In genomic region chr3:21892104-21892503, GRCh38 we compare ENCODE assay signal across 32 cellular contexts.
A peak's percentile ranks its signal among the peaks of the same experiment; 100 is the strongest.
DNase-seq lines count a peak whose midpoint lies in the region; ATAC-seq, FAIRE-seq and TF ChIP-seq lines count a peak whose summit lies in the region.
"Had no signal": no experiment of that assay in that cellular context is flagged by ENCODE, and none has a peak within 500 bp of the region (broad histone marks: within the 10 kb centered on the region; RNA-seq: fewer than 3 reads in every experiment).

No MANE protein-coding gene starts in this region.

- no peak for ATAC-seq in HepG2
- ATAC-seq in right lobe of liver, result no peak
- ATAC-seq in A549, result no peak
- no peak for ATAC-seq in IMR-90 (ENCODE audit: low read depth)
- no peak for ATAC-seq in HG02840 (IDR thresholded peaks at IDR 0.05; ENCODE audit: low FRiP score, unreplicated experiment)
- ATAC-seq: CD8-positive, alpha-beta T cell had no signal

- H3K79me2 ChIP-seq in HepG2 (ENCODE audit: insufficient read depth, low read length), result no peaks in the 10 kb centered on the region

- no peak for TF ChIP-seq POLR2A in HepG2 (IDR thresholded peaks at IDR 0.05; ENCODE audit: insufficient read depth in 1 of 2, low read depth in 2 of 2, low read length in 2 of 2)
- no peak for TF ChIP-seq POLR2A in right lobe of liver (IDR thresholded peaks at IDR 0.05)
- no peak for TF ChIP-seq POLR2A in A549 (IDR thresholded peaks at IDR 0.05; ENCODE audit: low read length)
- TF ChIP-seq POLR2A in IMR-90 (IDR thresholded peaks at IDR 0.05; ENCODE audit: low read depth, low read length), result no peak

- no peak overlapping the region for H2BK5ac ChIP-seq in IMR-90 (ENCODE audit: low read depth, low read length, poor library complexity, severe bottlenecking)

- CTCF ChIA-PET in HepG2 (lab: Yijun Ruan, JAX; ENCODE audit: low intra/inter-chr PET ratio, low total read pairs), result no interaction called here
- CTCF ChIA-PET in A549 (lab: Yijun Ruan, JAX), result no interaction called here
- CTCF ChIA-PET in IMR-90 (lab: Yijun Ruan, JAX), result no interaction called here

- in situ Hi-C loops in HepG2 (cut with HindIII; ENCODE audit: extremely low pct_ligation_motif_present, low pct_unique_long_range_greater_than_20kb) (loop anchor here (25.0 kb wide), 1 partner anchor 1655 kb away; no protein-coding TSS in a partner anchor), IMR-90 (cut with MboI; ENCODE audit: low sequenced_read_pairs) (loop anchor here (25.0 kb wide), 2 partner anchors 1380 to 1555 kb away; no protein-coding TSS in a partner anchor)

- 0% methylated on average over 2 of the region's 2 CpGs for WGBS in HepG2 (ENCODE audit: low lambda C conversion rate)
- 60% methylated on average over 2 of the region's 2 CpGs for WGBS in right lobe of liver (ENCODE audit: insufficient coverage, low coverage, low lambda C conversion rate, missing lambda C conversion rate)
- WGBS in A549 (ENCODE audit: missing lambda C conversion rate), result 18% methylated on average over 2 of the region's 2 CpGs
- no CpG with 5 or more reads among the region's 2 CpGs for WGBS in IMR-90 (ENCODE audit: extremely low coverage in 2 of 2, insufficient read length in 1 of 2), 2 experiments

- no peak overlapping the region for H2AK5ac ChIP-seq in IMR-90 (ENCODE audit: low read depth, low read length)

- BruUV-seq in HepG2 (replicated peaks; lab: Mats Ljungman, UMichigan), result no TSS peak
- BruUV-seq in IMR-90 (replicated peaks; lab: Mats Ljungman, UMichigan), result no TSS peak

- no peak overlapping the region for H3K23ac ChIP-seq in IMR-90 (ENCODE audit: low read depth, low read length)

- H3K56ac ChIP-seq in IMR-90 (ENCODE audit: extremely low read depth, insufficient read depth, low read length), result no peak overlapping the region

- H3K4me2 ChIP-seq in HepG2 (ENCODE audit: low read depth, low read length) (no peak overlapping the region), A549 (no peak overlapping the region), IMR-90 (ENCODE audit: low read depth, low read length) (no peak overlapping the region)
- H3K4me2 ChIP-seq: BLaER1; BLaER1 treated with 17β-estradiol and CSF1 and Interleukin-3, amounts not matched to agents 10 nM and 100 nM had no signal

- H3K14ac ChIP-seq in IMR-90 (replicated peaks; ENCODE audit: low read depth, low read length), result no peak overlapping the region

- H3K4me3 ChIP-seq in HepG2 (replicated peaks in 1 of 3; ENCODE audit: insufficient read depth in 1 of 3, low read depth in 2 of 3, low read length in 3 of 3) (no peak overlapping the region), right lobe of liver (no peak overlapping the region), A549 (no peak overlapping the region), IMR-90 (ENCODE audit: insufficient read depth, low read depth, low read length) (no peak overlapping the region)
- H3K4me3 ChIP-seq: BLaER1; BLaER1 treated with 17β-estradiol and CSF1 and Interleukin-3, amounts not matched to agents 10 nM and 100 nM had no signal

- no peak overlapping the region for H4K91ac ChIP-seq in IMR-90 (ENCODE audit: insufficient read depth, low read depth, low read length)

- TF ChIP-seq CTCF in HepG2 (CRISPR knock-in tag; IDR thresholded peaks at IDR 0.05) (no peak), right lobe of liver (IDR thresholded peaks at IDR 0.05) (no peak), A549 (IDR thresholded peaks at IDR 0.05) (no peak), IMR-90 (conservative IDR thresholded peaks at IDR 0.05; ENCODE audit: low read depth, low read length) (no peak)

- intact Hi-C loops in HepG2 (cut with micrococcal nuclease; ENCODE audit: unreplicated experiment), result loop anchor here (2.0 kb wide), 1 partner anchor 1381 kb away; no protein-coding TSS in a partner anchor
- intact Hi-C loops in right lobe of liver (cut with DNase I), result no loop called here
- intact Hi-C loops in IMR-90 (cut with micrococcal nuclease), result loop anchor here (10.0 kb wide), 1 partner anchor 1667 kb away; no protein-coding TSS in a partner anchor

- no peak overlapping the region for H3K4ac ChIP-seq in IMR-90 (ENCODE audit: low read depth, low read length)

- H3K4me1 ChIP-seq in HepG2 (ENCODE audit: insufficient read depth, low read length) (no peaks in the 10 kb centered on the region), right lobe of liver (no peaks in the 10 kb centered on the region), A549 (no peaks in the 10 kb centered on the region), IMR-90 (ENCODE audit: control insufficient read depth, insufficient read depth, low read length) (no peaks in the 10 kb centered on the region)
- H3K4me1 ChIP-seq: BE2C; BLaER1; BLaER1 treated with 17β-estradiol and CSF1 and Interleukin-3, amounts not matched to agents 10 nM and 100 nM; Caco-2 had no signal

- FAIRE-seq in HepG2 (lab: Jason Lieb, UNC) (no peak), A549 (lab: Jason Lieb, UNC) (no peak)
- FAIRE-seq: A204.1, D721Med had no signal

- H3K36me3 ChIP-seq in HepG2 (replicated peaks in 1 of 2; ENCODE audit: control insufficient read depth in 1 of 2, insufficient read depth in 2 of 2, low read length in 2 of 2) (no peaks in the 10 kb centered on the region), right lobe of liver (no peaks in the 10 kb centered on the region), IMR-90 (ENCODE audit: control insufficient read depth, insufficient read depth, low read length) (no peaks in the 10 kb centered on the region)
- H3K36me3 ChIP-seq: BE2C; BLaER1; BLaER1 treated with 17β-estradiol and CSF1 and Interleukin-3, amounts not matched to agents 10 nM and 100 nM had no signal

- H3K9ac ChIP-seq in HepG2 (ENCODE audit: insufficient read depth, low read depth, low read length), result no peak overlapping the region
- H3K9ac ChIP-seq in IMR-90 (ENCODE audit: low read depth, low read length), result no peak overlapping the region
- H3K9ac ChIP-seq: BLaER1; BLaER1 treated with 17β-estradiol and CSF1 and Interleukin-3, amounts not matched to agents 10 nM and 100 nM had no signal

- no peak overlapping the region for H2BK120ac ChIP-seq in IMR-90 (ENCODE audit: low read depth, low read length)

- no peak overlapping the region for H2BK15ac ChIP-seq in IMR-90 (ENCODE audit: low read depth, low read length)

- H3K79me1 ChIP-seq in IMR-90 (ENCODE audit: low read depth in 1 of 2, low read length in 2 of 2), result no peaks in the 10 kb centered on the region

- DNase-seq in HepG2 (ENCODE audit: low spot score) (no peak), right lobe of liver (no peak), A549 (ENCODE audit: low read depth in 1 of 2, low spot score in 1 of 2) (no peak), IMR-90 (no peak), germinal center (ENCODE audit: low spot score) (no peak)
- DNase-seq: 8988T; ACHN; AML-193; BE2C; C1 segment of cervical spinal cord; Caco-2; Calu3; CD4-positive, alpha-beta memory T cell; CD4-positive, alpha-beta T cell; CD4-positive, CD25-positive, alpha-beta regulatory T cell; CD8-positive, alpha-beta memory T cell; CD8-positive, alpha-beta T cell; COR-L47; DMS 273 treated with DMSO at 0.1 percent for 48 hours; DMS153; DMS53; DMS79; DMS79 treated with DMSO at 0.1 percent for 48 hours; DND-41; EL had no signal

- H3K9me3 ChIP-seq in HepG2 (ENCODE audit: low read length), result no peaks in the 10 kb centered on the region
- H3K9me3 ChIP-seq in right lobe of liver, result no peaks in the 10 kb centered on the region
- H3K9me3 ChIP-seq in A549, result no peaks in the 10 kb centered on the region
- no peaks in the 10 kb centered on the region for H3K9me3 ChIP-seq in IMR-90 (ENCODE audit: control insufficient read depth, insufficient read depth, low read length)
- H3K9me3 ChIP-seq: BE2C; BLaER1; BLaER1 treated with 17β-estradiol and CSF1 and Interleukin-3, amounts not matched to agents 10 nM and 100 nM; Caco-2 had no signal

- H4K5ac ChIP-seq in IMR-90 (ENCODE audit: low read depth, low read length), result no peak overlapping the region

- no peak overlapping the region for H2BK20ac ChIP-seq in IMR-90 (ENCODE audit: low read depth, low read length)

- no peak for TF ChIP-seq EP300 in HepG2 (IDR thresholded peaks at IDR 0.05; ENCODE audit: low read depth in 2 of 2, low read length in 2 of 2)
- no peak for TF ChIP-seq EP300 in HepG2 (CRISPR knock-in tag; IDR thresholded peaks at IDR 0.05; ENCODE audit: borderline replicate concordance)
- no peak for TF ChIP-seq EP300 in A549 (IDR thresholded peaks at IDR 0.05)

- H3K27ac ChIP-seq in HepG2 (ENCODE audit: extremely low read length, insufficient read depth, low read length) (no peak overlapping the region), right lobe of liver (no peak overlapping the region), A549 (no peak overlapping the region), IMR-90 (ENCODE audit: insufficient read depth, low read length) (no peak overlapping the region)
- H3K27ac ChIP-seq: 22Rv1; BLaER1; BLaER1 treated with 17β-estradiol and CSF1 and Interleukin-3, amounts not matched to agents 10 nM and 100 nM; C4-2B had no signal

- H3K27me3 ChIP-seq in HepG2 (ENCODE audit: control insufficient read depth in 1 of 2, insufficient read depth in 2 of 2, low read length in 2 of 2) (no peaks in the 10 kb centered on the region), right lobe of liver (no peaks in the 10 kb centered on the region), IMR-90 (ENCODE audit: control insufficient read depth, insufficient read depth, low read length) (no peaks in the 10 kb centered on the region)
- H3K27me3 ChIP-seq: BE2C; BLaER1; BLaER1 treated with 17β-estradiol and CSF1 and Interleukin-3, amounts not matched to agents 10 nM and 100 nM had no signal

- no peak overlapping the region for H3K18ac ChIP-seq in IMR-90 (ENCODE audit: low read depth, low read length)

- TF ChIP-seq RAD21 in HepG2 (CRISPR knock-in tag; IDR thresholded peaks at IDR 0.05) (no peak), A549 (conservative IDR thresholded peaks at IDR 0.05 in 1 of 2, IDR thresholded peaks at IDR 0.05 in 1 of 2) (no peak), IMR-90 (IDR thresholded peaks at IDR 0.05; ENCODE audit: low read length) (no peak)

- no peaks in the 10 kb centered on the region for H3K9me1 ChIP-seq in IMR-90 (ENCODE audit: insufficient read depth, low read length)

- POLR2A ChIA-PET in HepG2 (lab: Yijun Ruan, JAX), result no interaction called here
- POLR2A ChIA-PET in A549 (lab: Yijun Ruan, JAX), result no interaction called here
- POLR2A ChIA-PET in IMR-90 (lab: Charles Lee; ENCODE audit: unreplicated experiment), result no interaction called here

- no peak overlapping the region for H2AK9ac ChIP-seq in IMR-90 (replicated peaks; ENCODE audit: low read depth, low read length, poor library complexity)

- H2AFZ ChIP-seq in HepG2 (ENCODE audit: low read length) (no peak overlapping the region), IMR-90 (replicated peaks; ENCODE audit: low read length, poor library complexity) (no peak overlapping the region)

- dilution Hi-C loops in IMR-90 (cut with HindIII; ENCODE audit: low sequenced_read_pairs, unreplicated experiment), result no loop called here

- H4K8ac ChIP-seq in IMR-90 (ENCODE audit: low read depth in 2 of 2, low read length in 2 of 2), result no peak overlapping the region

- H4K20me1 ChIP-seq in HepG2 (ENCODE audit: insufficient read depth, low read length), result no peaks in the 10 kb centered on the region
- H4K20me1 ChIP-seq in IMR-90 (ENCODE audit: insufficient read depth, low read length), result no peaks in the 10 kb centered on the region
- H4K20me1 ChIP-seq: BLaER1; BLaER1 treated with 17β-estradiol and CSF1 and Interleukin-3, amounts not matched to agents 10 nM and 100 nM had no signal

TF ChIP-seq in IMR-90, 13 proteins besides CTCF, POLR2A, EP300 and RAD21:
- TF ChIP-seq MAFK (IDR thresholded peaks at IDR 0.05; ENCODE audit: low read depth, low read length), result peak; percentile 32; the same call in 1 of the 2 replicates
- TF ChIP-seq CEBPB (IDR thresholded peaks at IDR 0.05; ENCODE audit: low read depth, low read length), result no peak
TF ChIP-seq in IMR-90: peak in this region for 1.

Comparison
In these comparisons a context has a peak if more than half of its experiments do, and no peak if none do; other contexts are left out.
1. intact Hi-C loops: an anchor here in HepG2 (2.0 kb wide) and IMR-90 (10.0 kb wide); none called in right lobe of liver.
2. Of the 38 proteins assayed by ChIP-seq in both HepG2 and A549: peak only in HepG2: none; only in A549: none; in both: MAFK; in neither: 37.